25 cellular contexts compared by ENCODE assay signal in genomic region chr2:135091681-135092080, GRCh38. TPM values are rescaled to one million over a fixed set of nuclear protein-coding genes. Genes with fewer than 3 reads are reported as not detected.
DNase-seq lines count a peak whose midpoint lies in the region; ATAC-seq, FAIRE-seq and TF ChIP-seq lines count a peak whose summit lies in the region.
"Had no signal": no experiment of that assay in that cellular context is flagged by ENCODE, and none has a peak within 500 bp of the region (broad histone marks: within the 10 kb centered on the region; RNA-seq: fewer than 3 reads in every experiment).

No MANE protein-coding gene starts in this region.

- TF ChIP-seq CTCF in A549 (IDR thresholded peaks at IDR 0.05): no peak
- TF ChIP-seq CTCF in colonic mucosa (IDR thresholded peaks at IDR 0.05): no peak
- no peak for TF ChIP-seq CTCF in right lobe of liver (IDR thresholded peaks at IDR 0.05)

- H3K27ac ChIP-seq in A549 (no peak overlapping the region), colonic mucosa (peak overlapping the region; percentile 48), right lobe of liver (no peak overlapping the region)
- H3K27ac ChIP-seq: GM23248, PC-9, SJSA1 had no signal

- TF ChIP-seq POLR2A in A549 (IDR thresholded peaks at IDR 0.05; ENCODE audit: low read length) (no peak), right lobe of liver (IDR thresholded peaks at IDR 0.05) (no peak)

- 91% methylated on average over 1 of the region's 1 CpG for WGBS in A549 (ENCODE audit: missing lambda C conversion rate)
- WGBS in right lobe of liver (ENCODE audit: insufficient coverage, low coverage, low lambda C conversion rate, missing lambda C conversion rate): 78% methylated on average over 1 of the region's 1 CpG

- intact Hi-C loops in colonic mucosa (cut with DNase I) (no loop called here), right lobe of liver (cut with DNase I) (no loop called here)

- H3K27me3 ChIP-seq in colonic mucosa (no peaks in the 10 kb centered on the region), right lobe of liver (no peaks in the 10 kb centered on the region), H7 (ENCODE audit: control insufficient read depth, insufficient read depth, low read length) (no peaks in the 10 kb centered on the region)
- H3K27me3 ChIP-seq: SJSA1 had no signal

- H3K9me3 ChIP-seq in A549 (peaks cover 5% of the 10 kb centered on the region; the same call in 1 of the 3 replicates), colonic mucosa (no peaks in the 10 kb centered on the region), right lobe of liver (no peaks in the 10 kb centered on the region)
- H3K9me3 ChIP-seq: SJSA1 had no signal

- H3K4me2 ChIP-seq in A549: peak overlapping the region; percentile 65
- H3K4me2 ChIP-seq: PC-9 had no signal

- H3K4me3 ChIP-seq in A549 (no peak overlapping the region), colonic mucosa (no peak overlapping the region), right lobe of liver (no peak overlapping the region), H7 (ENCODE audit: insufficient read depth, low read depth, low read length) (no peak overlapping the region)
- H3K4me3 ChIP-seq: GM23248, PC-9, SJSA1 had no signal

- H3K4me1 ChIP-seq in A549 (peaks cover 38% of the 10 kb centered on the region), colonic mucosa (peaks cover 4% of the 10 kb centered on the region), right lobe of liver (peaks cover 0 to 19% (median 8%) of the 10 kb centered on the region in 4 donors)
- H3K4me1 ChIP-seq: SJSA1 had no signal

- no peak for FAIRE-seq in A549 (lab: Jason Lieb, UNC)

- POLR2A ChIA-PET in A549 (lab: Yijun Ruan, JAX): no interaction called here

- TF ChIP-seq EP300 in A549 (IDR thresholded peaks at IDR 0.05): no peak

- ATAC-seq in A549: no peak
- ATAC-seq in right lobe of liver: peak; percentile 43 to 76 (median 66)
- ATAC-seq in GM19467 (IDR thresholded peaks at IDR 0.05; ENCODE audit: unreplicated experiment): no peak
- ATAC-seq: Right ventricle myocardium inferior had no signal

- H3K9ac ChIP-seq in colonic mucosa (ENCODE audit: low read depth in 2 of 2, low read length in 2 of 2): no peak overlapping the region
- H3K9ac ChIP-seq: GM23248 had no signal

- DNase-seq in A549 (ENCODE audit: low read depth in 1 of 2, low spot score in 1 of 2): no peak
- peak; percentile 26 for DNase-seq in HuH-7 (ENCODE audit: low spot score)
- no peak for DNase-seq in colonic mucosa
- no peak for DNase-seq in right lobe of liver
- DNase-seq in EL: no peak
- DNase-seq in H7: no peak
- DNase-seq in stimulated activated CD4-positive, alpha-beta T cell treated with anti-CD3 and anti-CD28 coated beads, Interleukin-4, amount 100 ng/mL, for 4 hours: no peak
- DNase-seq: C1 segment of cervical spinal cord; CD4-positive, alpha-beta memory T cell; COR-L47; DMS79 treated with DMSO at 0.1 percent for 48 hours; GM23248; H9; Karpas-422; NCI-H2029; NCI-H446; NCI-H524 treated with DMSO at 0.1 percent for 48 hours; NCI-H774; PC-9 had no signal

- CTCF ChIA-PET in A549 (lab: Yijun Ruan, JAX): interaction anchor here (0.8 kb wide), 1 partner anchor 91 kb away, joined by 3 read pairs; no protein-coding TSS in a partner anchor

- TF ChIP-seq RAD21 in A549 (conservative IDR thresholded peaks at IDR 0.05 in 1 of 2, IDR thresholded peaks at IDR 0.05 in 1 of 2): no peak

- H3K36me3 ChIP-seq in colonic mucosa (no peaks in the 10 kb centered on the region), right lobe of liver (no peaks in the 10 kb centered on the region), H7 (replicated peaks; ENCODE audit: control insufficient read depth, insufficient read depth, low read length) (no peaks in the 10 kb centered on the region)

TF ChIP-seq in A549, 52 proteins besides CTCF, POLR2A, EP300 and RAD21:
- TF ChIP-seq CBX2 (IDR thresholded peaks at IDR 0.05; ENCODE audit: borderline replicate concordance, low read depth): no peak
- TF ChIP-seq, protein P1, sequence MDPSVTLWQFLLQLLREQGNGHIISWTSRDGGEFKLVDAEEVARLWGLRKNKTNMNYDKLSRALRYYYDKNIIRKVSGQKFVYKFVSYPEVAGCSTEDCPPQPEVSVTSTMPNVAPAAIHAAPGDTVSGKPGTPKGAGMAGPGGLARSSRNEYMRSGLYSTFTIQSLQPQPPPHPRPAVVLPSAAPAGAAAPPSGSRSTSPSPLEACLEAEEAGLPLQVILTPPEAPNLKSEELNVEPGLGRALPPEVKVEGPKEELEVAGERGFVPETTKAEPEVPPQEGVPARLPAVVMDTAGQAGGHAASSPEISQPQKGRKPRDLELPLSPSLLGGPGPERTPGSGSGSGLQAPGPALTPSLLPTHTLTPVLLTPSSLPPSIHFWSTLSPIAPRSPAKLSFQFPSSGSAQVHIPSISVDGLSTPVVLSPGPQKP (IDR thresholded peaks at IDR 0.05; ENCODE audit: low read depth, low read length): no peak
- TF ChIP-seq NFE2L2 (conservative IDR thresholded peaks at IDR 0.05; ENCODE audit: low read length): no peak
- TF ChIP-seq FOSL2 (IDR thresholded peaks at IDR 0.05): no peak
- TF ChIP-seq FOSL2 (CRISPR knock-in tag; IDR thresholded peaks at IDR 0.05): no peak
- no peak for TF ChIP-seq KDM5A (IDR thresholded peaks at IDR 0.05)
- TF ChIP-seq ESRRA (IDR thresholded peaks at IDR 0.05; ENCODE audit: borderline replicate concordance, low read length): no peak
- no peak for TF ChIP-seq EHMT2 (IDR thresholded peaks at IDR 0.05; ENCODE audit: low read depth)
- TF ChIP-seq, protein P2, sequence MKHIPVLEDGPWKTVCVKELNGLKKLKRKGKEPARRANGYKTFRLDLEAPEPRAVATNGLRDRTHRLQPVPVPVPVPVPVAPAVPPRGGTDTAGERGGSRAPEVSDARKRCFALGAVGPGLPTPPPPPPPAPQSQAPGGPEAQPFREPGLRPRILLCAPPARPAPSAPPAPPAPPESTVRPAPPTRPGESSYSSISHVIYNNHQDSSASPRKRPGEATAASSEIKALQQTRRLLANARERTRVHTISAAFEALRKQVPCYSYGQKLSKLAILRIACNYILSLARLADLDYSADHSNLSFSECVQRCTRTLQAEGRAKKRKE (CRISPR knock-in tag; IDR thresholded peaks at IDR 0.05; ENCODE audit: low read depth): no peak
- TF ChIP-seq HMGXB4 (CRISPR knock-in tag; IDR thresholded peaks at IDR 0.05; ENCODE audit: borderline replicate concordance): no peak
- no peak for TF ChIP-seq GATA3 (IDR thresholded peaks at IDR 0.05; ENCODE audit: borderline replicate concordance)
- TF ChIP-seq HOXB5 (CRISPR knock-in tag; IDR thresholded peaks at IDR 0.05): no peak
- TF ChIP-seq RFX5 (IDR thresholded peaks at IDR 0.05): no peak
- TF ChIP-seq ZC3H11A (IDR thresholded peaks at IDR 0.05): no peak
- no peak for TF ChIP-seq NR3C1 (IDR thresholded peaks at IDR 0.05)

RNA-seq across cellular contexts. Expression of gene RAB3GAP1, which starts 39.6 kb away (rescaled TPM):
- polyA plus RNA-seq in A549 (2011; rRNA removed) (40.8 and 44.6 TPM in 2 replicates), A549 (2017; fragmentation: RNase III; extraction: RNeasy Plus Mini Kit Qiagen cat#74134 plus additional on column Dnase treatment) (29.7 to 31.3 TPM (median 30.1 TPM) in 3 replicates)
- polyA plus RNA-seq in A549 (2012; cell fraction: cytosol; rRNA removed): 9.0 and 9.5 TPM in 2 replicates
- polyA plus RNA-seq in A549 (2012; cell fraction: nucleus; rRNA removed): 12.2 and 25.3 TPM in 2 replicates
- polyA minus RNA-seq in A549 (2011; rRNA and poly(A)+ RNA removed): 24.5 and 30.8 TPM in 2 replicates
- total RNA-seq in colonic mucosa (10 to 100 TPM; 34.3 to 47.9 TPM), right lobe of liver (10 to 100 TPM; 13.9 to 17.8 (median 15.9) TPM)
- total RNA-seq in H7 (2014; rRNA removed; shearing (Covaris generic)): 29.7 and 42.7 TPM in 2 replicates

RNA-seq across cellular contexts. Expression of gene MAP3K19, which starts 44.4 kb away (rescaled TPM):
- polyA plus RNA-seq in A549 (2011; rRNA removed) (not detected in 2 replicates), A549 (2017; fragmentation: RNase III; extraction: RNeasy Plus Mini Kit Qiagen cat#74134 plus additional on column Dnase treatment) (not detected in 3 replicates)
- polyA plus RNA-seq in A549 (2012; cell fraction: cytosol; rRNA removed): not detected in 2 replicates
- polyA plus RNA-seq in A549 (2012; cell fraction: nucleus; rRNA removed): not detected in 2 replicates
- not detected in 2 replicates for polyA minus RNA-seq in A549 (2011; rRNA and poly(A)+ RNA removed)
- total RNA-seq in colonic mucosa (not detected), right lobe of liver (not detected)
- not detected in 2 replicates for total RNA-seq in H7 (2014; rRNA removed; shearing (Covaris generic))
- total RNA-seq: A673; CD4-positive, alpha-beta memory T cell; GM23248; H9; MCF 10A; PC-9; Right ventricle myocardium inferior; RPMI7951 had no signal
- polyA plus RNA-seq: CD4-positive, alpha-beta memory T cell; GM23248 had no signal

Comparison
In these comparisons a context has a peak if more than half of its experiments do, and no peak if none do; other contexts are left out.
1. ATAC-seq: peak in right lobe of liver (4 of 4); none in A549 (0 of 2) and GM19467 (single experiment).